ENCODE assay signal across 8 cellular contexts in genomic region chr4:154491731-154492249, GRCh38. TPM values are rescaled to one million over a fixed set of nuclear protein-coding genes. Genes with fewer than 3 reads are reported as not detected.
DNase-seq lines count a peak whose midpoint lies in the region; ATAC-seq and TF ChIP-seq lines count a peak whose summit lies in the region.

Gene DCHS2 (minus strand): TSS chr4:154491799. CDS start chr4:154491355, 444 bp downstream.

- no peak within 1 kb of the TSS for H3K27ac Mint-ChIP-seq in activated T-helper 17 cell treated with anti-CD3 and anti-CD28 coated beads, Interleukin-2, amount 50 U/mL, for 72 hours

- H3K27ac ChIP-seq in hepatocyte, result no peak within 1 kb of the TSS
- no peak within 1 kb of the TSS for H3K27ac ChIP-seq in skin epidermis

- H3K36me3 Mint-ChIP-seq in activated T-helper 17 cell treated with anti-CD3 and anti-CD28 coated beads, Interleukin-2, amount 50 U/mL, for 72 hours (ENCODE audit: low read depth), result no peaks in the 10 kb centered on the region

- H3K27me3 ChIP-seq in hepatocyte, result peaks cover 89% of the 10 kb centered on the region

- no peaks in the 10 kb centered on the region for H3K4me1 Mint-ChIP-seq in activated T-helper 17 cell treated with anti-CD3 and anti-CD28 coated beads, Interleukin-2, amount 50 U/mL, for 72 hours

- no peaks in the 10 kb centered on the region for H3K9me3 Mint-ChIP-seq in activated T-helper 17 cell treated with anti-CD3 and anti-CD28 coated beads, Interleukin-2, amount 50 U/mL, for 72 hours

- no peaks in the 10 kb centered on the region for H3K79me2 ChIP-seq in hepatocyte

- H4K20me1 ChIP-seq in hepatocyte (ENCODE audit: insufficient read depth, poor library complexity, severe bottlenecking), result no peaks in the 10 kb centered on the region

- no peak for TF ChIP-seq CTCF in hepatocyte (IDR thresholded peaks at IDR 0.05; ENCODE audit: poor library complexity)

- H3K27me3 Mint-ChIP-seq in activated T-helper 17 cell treated with anti-CD3 and anti-CD28 coated beads, Interleukin-2, amount 50 U/mL, for 72 hours, result peaks cover 47% of the 10 kb centered on the region

- H3K9me2 ChIP-seq in hepatocyte (replicated peaks; ENCODE audit: insufficient read depth), result no peaks in the 10 kb centered on the region

- no peaks in the 10 kb centered on the region for H3K36me3 ChIP-seq in hepatocyte (replicated peaks; ENCODE audit: insufficient read depth, low read depth)

- H3K4me3 ChIP-seq in hepatocyte (peak within 1 kb of the TSS; percentile 35), skin epidermis (peak within 1 kb of the TSS; percentile 10 to 37 (median 19))

- peak within 1 kb of the TSS; percentile 63 for H2AFZ ChIP-seq in hepatocyte

- peaks cover 16% of the 10 kb centered on the region for H3K4me1 ChIP-seq in hepatocyte (ENCODE audit: insufficient read depth)

- DNase-seq in NCI-H1436 (lab: John Stamatoyannopoulos, UW) (peak; percentile 7), NCI-H1436 treated with DMSO at 0.1 percent for 48 hours (lab: John Stamatoyannopoulos, UW) (no peak), HuH-7.5 (ENCODE audit: low spot score) (peak; percentile 79), hepatocyte (ENCODE audit: low spot score) (peak; percentile 82), NCI-H2107 (lab: John Stamatoyannopoulos, UW) (no peak)

- ATAC-seq in GM21390 (IDR thresholded peaks at IDR 0.05; ENCODE audit: unreplicated experiment), result peak; percentile 63
- peak; percentile 39 for ATAC-seq in activated T-helper 17 cell treated with anti-CD3 and anti-CD28 coated beads, Interleukin-2, amount 50 U/mL, for 72 hours (replicated peaks)

- no peaks in the 10 kb centered on the region for H3K9me3 ChIP-seq in hepatocyte (ENCODE audit: low read depth)

- H3K4me3 Mint-ChIP-seq in activated T-helper 17 cell treated with anti-CD3 and anti-CD28 coated beads, Interleukin-2, amount 50 U/mL, for 72 hours, result peak within 1 kb of the TSS; percentile 70

- peak within 1 kb of the TSS; percentile 77 for H3K4me2 ChIP-seq in hepatocyte

- WGBS in hepatocyte (ENCODE audit: low lambda C conversion rate, missing lambda C conversion rate), result 1% methylated on average over 14 of the region's 42 CpGs

RNA-seq across cellular contexts. Expression of gene DCHS2, which starts in this region (rescaled TPM):
- not detected for total RNA-seq in activated T-helper 17 cell treated with anti-CD3 and anti-CD28 coated beads, Interleukin-2, amount 50 U/mL, for 72 hours
- 0.32 and 1.7 TPM in 2 replicates for total RNA-seq in hepatocyte
- 0.01 and 0.12 TPM in 2 replicates for polyA plus RNA-seq in hepatocyte

Comparison
In these comparisons a context has a peak if more than half of its experiments do, and no peak if none do; other contexts are left out.
1. DNase-seq: peak in NCI-H1436 (single experiment), HuH-7.5 (single experiment) and hepatocyte (single experiment); none in NCI-H1436 treated with DMSO at 0.1 percent for 48 hours (single experiment) and NCI-H2107 (single experiment).
2. Peak in ATAC-seq in activated T-helper 17 cell treated with anti-CD3 and anti-CD28 coated beads, Interleukin-2, amount 50 U/mL, for 72 hours; RNA of the gene not detected or under 1 TPM.